8 cellular contexts compared by ENCODE assay signal in the genomic region with DNA sequence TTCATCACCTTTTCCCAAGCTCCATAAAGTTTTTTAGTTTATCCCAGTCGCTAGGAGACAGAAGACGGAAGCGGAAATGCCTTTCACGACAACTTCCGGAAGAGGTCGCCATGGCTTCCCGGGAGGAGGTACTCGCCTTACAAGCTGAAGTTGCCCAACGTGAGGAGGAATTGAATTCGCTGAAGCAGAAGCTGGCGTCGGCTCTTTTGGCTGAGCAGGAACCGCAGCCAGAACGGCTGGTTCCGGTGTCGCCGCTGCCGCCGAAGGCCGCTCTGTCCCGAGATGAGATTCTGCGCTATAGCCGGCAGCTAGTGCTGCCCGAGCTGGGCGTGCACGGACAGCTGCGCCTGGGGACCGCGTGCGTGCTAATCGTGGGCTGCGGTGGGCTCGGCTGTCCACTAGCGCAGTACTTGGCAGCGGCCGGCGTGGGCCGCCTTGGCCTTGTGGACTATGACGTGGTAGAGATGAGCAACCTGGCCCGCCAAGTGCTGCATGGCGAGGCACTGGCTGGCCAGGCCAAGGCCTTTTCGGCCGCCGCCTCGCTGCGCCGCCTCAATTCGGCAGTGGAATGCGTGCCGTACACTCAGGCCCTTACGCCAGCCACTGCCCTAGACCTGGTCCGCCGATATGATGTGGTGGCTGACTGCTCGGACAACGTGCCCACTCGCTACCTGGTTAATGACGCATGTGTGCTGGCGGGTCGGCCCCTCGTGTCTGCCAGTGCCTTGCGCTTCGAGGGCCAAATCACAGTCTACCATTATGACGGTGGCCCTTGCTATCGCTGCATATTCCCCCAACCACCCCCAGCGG. TPM values are rescaled to one million over a fixed set of nuclear protein-coding genes. Genes with fewer than 3 reads are reported as not detected.
A peak's percentile ranks its signal among the peaks of the same experiment; 100 is the strongest.
DNase-seq lines count a peak whose midpoint lies in the region; ATAC-seq and TF ChIP-seq lines count a peak whose summit lies in the region.

A gene with protein sequence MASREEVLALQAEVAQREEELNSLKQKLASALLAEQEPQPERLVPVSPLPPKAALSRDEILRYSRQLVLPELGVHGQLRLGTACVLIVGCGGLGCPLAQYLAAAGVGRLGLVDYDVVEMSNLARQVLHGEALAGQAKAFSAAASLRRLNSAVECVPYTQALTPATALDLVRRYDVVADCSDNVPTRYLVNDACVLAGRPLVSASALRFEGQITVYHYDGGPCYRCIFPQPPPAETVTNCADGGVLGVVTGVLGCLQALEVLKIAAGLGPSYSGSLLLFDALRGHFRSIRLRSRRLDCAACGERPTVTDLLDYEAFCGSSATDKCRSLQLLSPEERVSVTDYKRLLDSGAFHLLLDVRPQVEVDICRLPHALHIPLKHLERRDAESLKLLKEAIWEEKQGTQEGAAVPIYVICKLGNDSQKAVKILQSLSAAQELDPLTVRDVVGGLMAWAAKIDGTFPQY (plus strand): TSS at position 86 of the 810 bp plus-strand sequence. CDS start 25 bp downstream, at position 111.

- DNase-seq in ELR (ENCODE audit: low read depth) (peak; percentile 98), T-helper 1 cell (peak; percentile 70 to 91 (median 77)), amniotic stem cell (lab: John Stamatoyannopoulos, UW) (peak; percentile 91), left ventricle myocardium superior (peak; percentile 77), prostate gland (ENCODE audit: low spot score) (peak; percentile 78), vagina (ENCODE audit: extremely low spot score in 2 of 2) (peak in 1 of 2 donors; percentile 89)

- H3K4me1 ChIP-seq in prostate gland (replicated peaks) = peaks cover 5% of the 10 kb centered on the region
- peaks cover 54% of the 10 kb centered on the region for H3K4me1 ChIP-seq in vagina

- TF ChIP-seq RAD21 in Ishikawa (IDR thresholded peaks at IDR 0.05; ENCODE audit: low read depth) = no peak

- H3K9me3 ChIP-seq in prostate gland = no peaks in the 10 kb centered on the region
- no peaks in the 10 kb centered on the region for H3K9me3 ChIP-seq in vagina

- TF ChIP-seq CTCF in prostate gland (IDR thresholded peaks at IDR 0.05) = no peak
- TF ChIP-seq CTCF in vagina (IDR thresholded peaks at IDR 0.05) = no peak

- no peak for TF ChIP-seq POLR2A in prostate gland (IDR thresholded peaks at IDR 0.05)
- TF ChIP-seq POLR2A in vagina (IDR thresholded peaks at IDR 0.05) = no peak

- H3K27me3 ChIP-seq in prostate gland (replicated peaks; ENCODE audit: insufficient read depth) = no peaks in the 10 kb centered on the region
- no peaks in the 10 kb centered on the region for H3K27me3 ChIP-seq in vagina

- TF ChIP-seq EP300 in Ishikawa (IDR thresholded peaks at IDR 0.05; ENCODE audit: borderline replicate concordance) = no peak

- H3K36me3 ChIP-seq in prostate gland (no peaks in the 10 kb centered on the region), vagina (peaks cover 0 to 8% of the 10 kb centered on the region in 2 donors)

- intact Hi-C loops in left ventricle myocardium superior (cut with micrococcal nuclease) = loop anchor here (2.0 kb wide), 1 partner anchor 26 kb away; no protein-coding TSS in a partner anchor
- intact Hi-C loops in prostate gland (cut with DNase I) = no loop called here
- intact Hi-C loops in vagina (cut with DNase I) = no loop called here

- ATAC-seq in GM21529 (IDR thresholded peaks at IDR 0.05; ENCODE audit: unreplicated experiment) (peak; percentile 80), left ventricle myocardium superior (peak; percentile 88)

- H3K4me3 ChIP-seq in prostate gland = peak within 1 kb of the TSS; percentile 71 to 89
- H3K4me3 ChIP-seq in vagina = peak within 1 kb of the TSS; percentile 88 to 95

- under 1% methylated on average over 34 of the region's 65 CpGs for WGBS in prostate gland

- H3K27ac ChIP-seq in prostate gland = peak within 1 kb of the TSS; percentile 82 to 93
- H3K27ac ChIP-seq in vagina = peak within 1 kb of the TSS; percentile 90

TF ChIP-seq in Ishikawa, 13 proteins besides CTCF, POLR2A, EP300 and RAD21:
- peak; percentile 50; the same call in 1 of the 2 replicates for TF ChIP-seq TCF12 (IDR thresholded peaks at IDR 0.05; ENCODE audit: low read depth)
- peak; percentile 85 for TF ChIP-seq YY1 (IDR thresholded peaks at IDR 0.05; ENCODE audit: low read depth)
- TF ChIP-seq, protein P1, sequence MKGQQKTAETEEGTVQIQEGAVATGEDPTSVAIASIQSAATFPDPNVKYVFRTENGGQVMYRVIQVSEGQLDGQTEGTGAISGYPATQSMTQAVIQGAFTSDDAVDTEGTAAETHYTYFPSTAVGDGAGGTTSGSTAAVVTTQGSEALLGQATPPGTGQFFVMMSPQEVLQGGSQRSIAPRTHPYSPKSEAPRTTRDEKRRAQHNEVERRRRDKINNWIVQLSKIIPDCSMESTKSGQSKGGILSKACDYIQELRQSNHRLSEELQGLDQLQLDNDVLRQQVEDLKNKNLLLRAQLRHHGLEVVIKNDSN (IDR thresholded peaks at IDR 0.05) = no peak
- TF ChIP-seq TEAD4 (IDR thresholded peaks at IDR 0.05) = no peak
- TF ChIP-seq, protein P2, sequence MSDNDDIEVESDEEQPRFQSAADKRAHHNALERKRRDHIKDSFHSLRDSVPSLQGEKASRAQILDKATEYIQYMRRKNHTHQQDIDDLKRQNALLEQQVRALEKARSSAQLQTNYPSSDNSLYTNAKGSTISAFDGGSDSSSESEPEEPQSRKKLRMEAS (IDR thresholded peaks at IDR 0.05) = peak; percentile 36
- TF ChIP-seq ZBTB7A (IDR thresholded peaks at IDR 0.05; ENCODE audit: low read depth) = no peak
- TF ChIP-seq, protein P3, sequence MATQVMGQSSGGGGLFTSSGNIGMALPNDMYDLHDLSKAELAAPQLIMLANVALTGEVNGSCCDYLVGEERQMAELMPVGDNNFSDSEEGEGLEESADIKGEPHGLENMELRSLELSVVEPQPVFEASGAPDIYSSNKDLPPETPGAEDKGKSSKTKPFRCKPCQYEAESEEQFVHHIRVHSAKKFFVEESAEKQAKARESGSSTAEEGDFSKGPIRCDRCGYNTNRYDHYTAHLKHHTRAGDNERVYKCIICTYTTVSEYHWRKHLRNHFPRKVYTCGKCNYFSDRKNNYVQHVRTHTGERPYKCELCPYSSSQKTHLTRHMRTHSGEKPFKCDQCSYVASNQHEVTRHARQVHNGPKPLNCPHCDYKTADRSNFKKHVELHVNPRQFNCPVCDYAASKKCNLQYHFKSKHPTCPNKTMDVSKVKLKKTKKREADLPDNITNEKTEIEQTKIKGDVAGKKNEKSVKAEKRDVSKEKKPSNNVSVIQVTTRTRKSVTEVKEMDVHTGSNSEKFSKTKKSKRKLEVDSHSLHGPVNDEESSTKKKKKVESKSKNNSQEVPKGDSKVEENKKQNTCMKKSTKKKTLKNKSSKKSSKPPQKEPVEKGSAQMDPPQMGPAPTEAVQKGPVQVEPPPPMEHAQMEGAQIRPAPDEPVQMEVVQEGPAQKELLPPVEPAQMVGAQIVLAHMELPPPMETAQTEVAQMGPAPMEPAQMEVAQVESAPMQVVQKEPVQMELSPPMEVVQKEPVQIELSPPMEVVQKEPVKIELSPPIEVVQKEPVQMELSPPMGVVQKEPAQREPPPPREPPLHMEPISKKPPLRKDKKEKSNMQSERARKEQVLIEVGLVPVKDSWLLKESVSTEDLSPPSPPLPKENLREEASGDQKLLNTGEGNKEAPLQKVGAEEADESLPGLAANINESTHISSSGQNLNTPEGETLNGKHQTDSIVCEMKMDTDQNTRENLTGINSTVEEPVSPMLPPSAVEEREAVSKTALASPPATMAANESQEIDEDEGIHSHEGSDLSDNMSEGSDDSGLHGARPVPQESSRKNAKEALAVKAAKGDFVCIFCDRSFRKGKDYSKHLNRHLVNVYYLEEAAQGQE (IDR thresholded peaks at IDR 0.05; ENCODE audit: low read depth) = no peak
- peak; percentile 63 for TF ChIP-seq EGR1 (IDR thresholded peaks at IDR 0.05)
- TF ChIP-seq CEBPB (IDR thresholded peaks at IDR 0.05) = 0 out of 2 replicates have a peak, but pooled peaks have one; percentile 37
- TF ChIP-seq FOXM1 (IDR thresholded peaks at IDR 0.05; ENCODE audit: borderline replicate concordance, low read depth) = no peak; the same call in 1 of the 2 replicates
- no peak for TF ChIP-seq NFIC (IDR thresholded peaks at IDR 0.05)
- TF ChIP-seq CREB1 (IDR thresholded peaks at IDR 0.05; ENCODE audit: low read depth) = peak; percentile 55

RNA-seq across cellular contexts. Expression of the gene that starts here (rescaled TPM):
- total RNA-seq in left ventricle myocardium superior (3.1 TPM), prostate gland (1 to 10 TPM; 6.6 to 7.9 TPM), vagina (3.2 TPM)
